ENCODE assay signal across 22 cellular contexts in genomic region chr15:97248376-97248775, GRCh38.
"Had no signal": no experiment of that assay in that cellular context is flagged by ENCODE, and none has a peak within 500 bp of the region (broad histone marks: within the 10 kb centered on the region; RNA-seq: fewer than 3 reads in every experiment).

No MANE protein-coding gene starts in this region.

- DNase-seq: cortex of kidney; effector CD8-positive, alpha-beta T cell; effector memory CD8-positive, alpha-beta T cell; endodermal cell; erythroblast; esophagus squamous epithelium; foreskin fibroblast; foreskin melanocyte; gastrocnemius medialis; glutamatergic neuron; head of caudate nucleus; heart right ventricle; hippocampal formation; left cardiac atrium; left lung; left ventricle myocardium superior; lower lobe of right lung; mesenchymal stem cell; midbrain; naive thymus-derived CD4-positive, alpha-beta T cell; natural killer cell had no signal

- H3K4me1 ChIP-seq: esophagus squamous epithelium, gastrocnemius medialis, heart right ventricle, left lung, lower lobe of right lung had no signal

- H3K27ac ChIP-seq: epithelial cell of prostate, esophagus squamous epithelium, gastrocnemius medialis, heart right ventricle, left lung, lower lobe of right lung had no signal

- H3K27me3 ChIP-seq: esophagus squamous epithelium, gastrocnemius medialis, heart right ventricle, left lung had no signal

- H3K9me3 ChIP-seq: gastrocnemius medialis, lower lobe of right lung had no signal

- H3K36me3 ChIP-seq: esophagus squamous epithelium, gastrocnemius medialis, heart right ventricle, left lung, lower lobe of right lung had no signal

- H3K4me3 ChIP-seq: esophagus squamous epithelium, gastrocnemius medialis, heart right ventricle, left lung, lower lobe of right lung had no signal
